8 cellular contexts compared by ENCODE assay signal in genomic region chr19:29687244-29687896, GRCh38. TPM values are rescaled to one million over a fixed set of nuclear protein-coding genes. Genes with fewer than 3 reads are reported as not detected.
DNase-seq lines count a peak whose midpoint lies in the region; ATAC-seq and TF ChIP-seq lines count a peak whose summit lies in the region.

No MANE protein-coding gene starts in this region.

- intact Hi-C loops in sciatic nerve (cut with DNase I), result no loop called here

- TF ChIP-seq CTCF in chondrocyte (IDR thresholded peaks at IDR 0.05), result no peak

- peaks cover 3% of the 10 kb centered on the region for H3K36me3 Mint-ChIP-seq in chondrocyte (ENCODE audit: low read depth)

- H3K27ac Mint-ChIP-seq in chondrocyte (ENCODE audit: unreplicated experiment), result peak overlapping the region; percentile 100

- in situ Hi-C loops in Caki2 (cut with HindIII; ENCODE audit: low pct_unique_long_range_greater_than_20kb, low sequenced_read_pairs), result no loop called here

- peak overlapping the region; percentile 77 for H3K4me3 Mint-ChIP-seq in chondrocyte (ENCODE audit: unreplicated experiment)

- ATAC-seq in sciatic nerve (peak; percentile 96), HG02840 (IDR thresholded peaks at IDR 0.05; ENCODE audit: low FRiP score, unreplicated experiment) (no peak), HG03095 (IDR thresholded peaks at IDR 0.05; ENCODE audit: unreplicated experiment) (no peak)

- no peaks in the 10 kb centered on the region for H3K27me3 Mint-ChIP-seq in chondrocyte (ENCODE audit: low read depth)

- peaks cover 2% of the 10 kb centered on the region for H3K9me3 Mint-ChIP-seq in chondrocyte (ENCODE audit: low read depth)

- peaks cover 66% of the 10 kb centered on the region for H3K4me1 Mint-ChIP-seq in chondrocyte (ENCODE audit: low read depth)

- DNase-seq in Caki2 (ENCODE audit: low read depth) (peak; percentile 51), NCI-H69 (lab: John Stamatoyannopoulos, UW) (peak; percentile 7), chondrocyte (ENCODE audit: low spot score) (no peak), sciatic nerve (ENCODE audit: low spot score) (no peak), KG1 (lab: John Stamatoyannopoulos, UW) (no peak), medulla oblongata (ENCODE audit: extremely low spot score) (no peak)

RNA-seq across cellular contexts. Expression of gene PLEKHF1, which starts 22.1 kb away (rescaled TPM):
- total RNA-seq in Caki2 (2014; rRNA removed; shearing (Covaris generic); ENCODE audit: low replicate concordance), result 27.5 and 31.4 TPM in 2 replicates
- total RNA-seq in chondrocyte, result 10.1 to 29.4 TPM (median 28.6 TPM) in 3 replicates
- total RNA-seq in sciatic nerve, result 30.4 TPM

RNA-seq across cellular contexts. Expression of gene C19orf12, which starts 27.7 kb away (rescaled TPM):
- 20.9 and 49.2 TPM in 2 replicates for total RNA-seq in Caki2 (2014; rRNA removed; shearing (Covaris generic); ENCODE audit: low replicate concordance)
- total RNA-seq in chondrocyte (43.7 to 46.9 TPM (median 46.4 TPM) in 3 replicates), sciatic nerve (30.9 TPM)

Comparison
In these comparisons a context has a peak if more than half of its experiments do, and no peak if none do; other contexts are left out.
1. DNase-seq: peak in Caki2 (single experiment) and NCI-H69 (single experiment); none in chondrocyte (single experiment), sciatic nerve (single experiment), KG1 (single experiment) and medulla oblongata (single experiment).